25 cellular contexts compared by ENCODE assay signal in genomic region chr17:1373710-1374237, GRCh38. TPM values are rescaled to one million over a fixed set of nuclear protein-coding genes. Genes with fewer than 3 reads are reported as not detected.
DNase-seq lines count a peak whose midpoint lies in the region; ATAC-seq and TF ChIP-seq lines count a peak whose summit lies in the region.
"Had no signal": no experiment of that assay in that cellular context is flagged by ENCODE, and none has a peak within 500 bp of the region (broad histone marks: within the 10 kb centered on the region; RNA-seq: fewer than 3 reads in every experiment).

No MANE protein-coding gene starts in this region.

- DNase-seq in cardiac muscle cell (ENCODE audit: low read depth in 1 of 2, low spot score in 1 of 2): no peak
- DNase-seq in cardiac septum (ENCODE audit: low spot score): no peak
- DNase-seq in T-helper 17 cell: no peak
- no peak for DNase-seq in left lung
- DNase-seq in mesenteric fat pad (ENCODE audit: low spot score): no peak
- DNase-seq in NCI-H2227 treated with DMSO at 0.1 percent for 48 hours (lab: John Stamatoyannopoulos, UW): no peak
- DNase-seq: ACHN; activated CD4-positive, alpha-beta T cell treated with anti-CD3 and anti-CD28 coated beads, Interleukin-2, amount 50 U/mL, for 48 hours; activated naive CD4-positive, alpha-beta T cell treated with anti-CD3 and anti-CD28 coated beads, Interleukin-2, amount 10 ng/mL, durations not matched to agents 7 days and 5 days; anterior cingulate cortex; C1 segment of cervical spinal cord; effector CD4-positive, alpha-beta T cell; GDM1; GOT3; KG1; left colon; mucosa of descending colon; NCI-H187 treated with DMSO at 0.1 percent for 48 hours; NCI-H510A; NK-92 treated with Interleukin-12 subunit alpha and Interleukin-12 subunit beta, amount 100 ng/mL, for 24 hours; testis; WERI-Rb-1 had no signal

- no peaks in the 10 kb centered on the region for H3K36me3 Mint-ChIP-seq in T-helper 17 cell (ENCODE audit: low read depth)

- peaks cover 63% of the 10 kb centered on the region for H3K4me1 Mint-ChIP-seq in T-helper 17 cell

- H3K4me1 ChIP-seq in cardiac muscle cell (ENCODE audit: low read depth) (peaks cover 22% of the 10 kb centered on the region), left lung (peaks cover 45 to 80% of the 10 kb centered on the region in 2 donors), stomach smooth muscle (ENCODE audit: control insufficient read depth, insufficient read depth, low read length) (peaks cover 51% of the 10 kb centered on the region)

- H3K36me3 ChIP-seq in cardiac muscle cell (no peaks in the 10 kb centered on the region), left lung (peaks cover 0 to 13% of the 10 kb centered on the region in 2 donors), stomach smooth muscle (ENCODE audit: control insufficient read depth in 2 of 2, insufficient read depth in 2 of 2, low read length in 2 of 2) (peaks cover 0 to 6% of the 10 kb centered on the region in 2 donors)

- TF ChIP-seq CTCF in cardiac muscle cell (IDR thresholded peaks at IDR 0.05; ENCODE audit: low read depth, low read length) (no peak), left lung (IDR thresholded peaks at IDR 0.05) (no peak)

- no peak overlapping the region for H3K4me3 Mint-ChIP-seq in T-helper 17 cell
- H3K4me3 Mint-ChIP-seq: activated naive CD4-positive, alpha-beta T cell treated with anti-CD3 and anti-CD28 coated beads, Interleukin-2, amount 10 ng/mL, durations not matched to agents 7 days and 5 days had no signal

- H3K9me3 ChIP-seq in cardiac muscle cell (ENCODE audit: low read depth) (no peaks in the 10 kb centered on the region), T-helper 17 cell (ENCODE audit: control insufficient read depth, low read length, poor library complexity, severe bottlenecking) (no peaks in the 10 kb centered on the region), left lung (no peaks in the 10 kb centered on the region), stomach smooth muscle (ENCODE audit: control insufficient read depth in 2 of 2, low read length in 2 of 2) (no peaks in the 10 kb centered on the region)
- H3K9me3 ChIP-seq: mucosa of descending colon, testis had no signal

- no peaks in the 10 kb centered on the region for H3K27me3 ChIP-seq in cardiac muscle cell
- no peaks in the 10 kb centered on the region for H3K27me3 ChIP-seq in left lung
- no peaks in the 10 kb centered on the region for H3K27me3 ChIP-seq in stomach smooth muscle (ENCODE audit: control insufficient read depth in 1 of 2, insufficient read depth in 2 of 2, low read length in 2 of 2)
- H3K27me3 ChIP-seq: testis had no signal

- no peak overlapping the region for H3K4me3 ChIP-seq in cardiac muscle cell
- no peak overlapping the region for H3K4me3 ChIP-seq in left lung
- peak overlapping the region; percentile 10 to 22 for H3K4me3 ChIP-seq in stomach smooth muscle (ENCODE audit: low read length in 2 of 2)
- H3K4me3 ChIP-seq: mucosa of descending colon, testis had no signal

- ATAC-seq in T-helper 17 cell (no peak), left lung (peak; percentile 14), GM19035 (IDR thresholded peaks at IDR 0.05; ENCODE audit: unreplicated experiment) (no peak)
- ATAC-seq: left colon, Panc1 had no signal

- no peak overlapping the region for H3K9ac ChIP-seq in stomach smooth muscle (ENCODE audit: low read length in 2 of 2)

- H3K27ac ChIP-seq in cardiac muscle cell (peak overlapping the region; percentile 22), left lung (no peak overlapping the region), stomach smooth muscle (ENCODE audit: low read length) (no peak overlapping the region)
- H3K27ac ChIP-seq: testis, WERI-Rb-1 had no signal

- H3K27me3 Mint-ChIP-seq in T-helper 17 cell: no peaks in the 10 kb centered on the region
- H3K27me3 Mint-ChIP-seq: activated naive CD4-positive, alpha-beta T cell treated with anti-CD3 and anti-CD28 coated beads, Interleukin-2, amount 10 ng/mL, durations not matched to agents 7 days and 5 days had no signal

- intact Hi-C loops in cardiac septum (cut with DNase I): no loop called here
- intact Hi-C loops in left lung (cut with DNase I): no loop called here

- H3K27ac Mint-ChIP-seq in T-helper 17 cell: peak overlapping the region; percentile 94

RNA-seq across cellular contexts. Expression of gene YWHAE, which starts 26.2 kb away (rescaled TPM):
- total RNA-seq in cardiac muscle cell (1,409 and 2,297 TPM in 2 replicates), cardiac septum (582 TPM), T-helper 17 cell (100 to 1,000 TPM; 142 to 146 TPM), left lung (100 to 1,000 TPM; 437 to 455 TPM), mesenteric fat pad (480 TPM)
- 658 and 685 TPM in 2 replicates for polyA plus RNA-seq in cardiac muscle cell

Comparison
In these comparisons a context has a peak if more than half of its experiments do, and no peak if none do; other contexts are left out.
1. H3K4me3 ChIP-seq: peak in stomach smooth muscle (2 of 2); none in cardiac muscle cell (single experiment) and left lung (0 of 2).